Comparison of ENCODE assay signal across 1 cellular context in the genomic region with DNA sequence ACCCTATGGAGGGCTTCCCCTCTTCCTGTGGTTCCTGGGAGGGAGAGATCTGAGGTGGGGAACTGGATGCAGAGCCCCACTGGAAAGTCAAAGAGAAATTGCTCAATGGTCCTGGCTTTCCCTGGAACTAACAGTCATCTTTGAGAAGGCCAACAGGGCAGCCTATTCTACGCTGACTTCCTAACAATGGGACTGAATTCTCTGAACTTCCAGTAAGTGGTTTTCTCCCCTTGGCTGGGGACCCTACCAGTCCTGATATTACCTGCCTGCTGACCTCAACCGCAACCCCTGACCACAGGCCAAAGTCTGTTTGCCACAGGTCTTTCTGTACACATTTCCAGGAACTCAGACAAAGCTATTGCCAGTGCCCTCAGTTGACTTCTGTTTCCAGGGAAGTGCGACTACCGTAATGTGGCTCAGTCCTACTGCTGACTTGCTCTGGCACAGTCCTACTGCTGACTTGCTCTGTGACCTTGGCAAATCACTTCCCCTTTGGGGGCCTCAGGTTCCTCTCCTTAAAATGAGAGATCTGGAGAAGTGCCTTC.
TF ChIP-seq lines count a peak whose summit lies in the region.

No MANE protein-coding gene starts in this region.

TF ChIP-seq in HepG2, 621 proteins besides CTCF, POLR2A, EP300 and RAD21 (continued from another document and continues in another):
- TF ChIP-seq, protein P1, sequence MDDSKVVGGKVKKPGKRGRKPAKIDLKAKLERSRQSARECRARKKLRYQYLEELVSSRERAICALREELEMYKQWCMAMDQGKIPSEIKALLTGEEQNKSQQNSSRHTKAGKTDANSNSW (CRISPR knock-in tag; IDR thresholded peaks at IDR 0.05; ENCODE audit: borderline replicate concordance), result no peak
- TF ChIP-seq NCOA1 (CRISPR knock-in tag; IDR thresholded peaks at IDR 0.05) (peak; percentile 96), ZNF235 (CRISPR knock-in tag; IDR thresholded peaks at IDR 0.05; ENCODE audit: borderline replicate concordance) (no peak), CREB1 (IDR thresholded peaks at IDR 0.05) (peak; percentile 46; the same call in 1 of the 2 replicates), CREB1 (CRISPR knock-in tag; IDR thresholded peaks at IDR 0.05) (peak; percentile 88), ZNF333 (CRISPR knock-in tag; IDR thresholded peaks at IDR 0.05; ENCODE audit: borderline replicate concordance) (no peak), ATF7-NPFF (CRISPR knock-in tag; IDR thresholded peaks at IDR 0.05; ENCODE audit: low read depth) (peak; percentile 81; the same call in 1 of the 2 replicates), ZNF317 (CRISPR knock-in tag; IDR thresholded peaks at IDR 0.05) (peak; percentile 74), POLR2AphosphoS5 (IDR thresholded peaks at IDR 0.05; ENCODE audit: low read depth, low read length) (peak; percentile 47; the same call in 1 of the 2 replicates), KDM1A (CRISPR knock-in tag; IDR thresholded peaks at IDR 0.05) (peak; percentile 92), ZSCAN31 (CRISPR knock-in tag; IDR thresholded peaks at IDR 0.05; ENCODE audit: low read depth) (peak; percentile 65; the same call in 1 of the 2 replicates), ZNF549 (CRISPR knock-in tag; IDR thresholded peaks at IDR 0.05) (no peak), FOSL2 (CRISPR knock-in tag; IDR thresholded peaks at IDR 0.05) (peak; percentile 87), JUND (CRISPR knock-in tag; IDR thresholded peaks at IDR 0.05) (no peak; the same call in 1 of the 2 replicates), CENPT (CRISPR knock-in tag; IDR thresholded peaks at IDR 0.05; ENCODE audit: low read depth) (no peak), SOX5 (CRISPR knock-in tag; IDR thresholded peaks at IDR 0.05; ENCODE audit: borderline replicate concordance) (peak; percentile 97), HNRNPL (IDR thresholded peaks at IDR 0.05; ENCODE audit: low read depth, low read length) (no peak), ZNF577 (CRISPR knock-in tag; IDR thresholded peaks at IDR 0.05; ENCODE audit: borderline replicate concordance, low read depth) (no peak), TBX3 (IDR thresholded peaks at IDR 0.05; ENCODE audit: borderline replicate concordance) (peak; percentile 67; the same call in 1 of the 2 replicates), ZSCAN12 (CRISPR knock-in tag; IDR thresholded peaks at IDR 0.05) (no peak), HMGA1 (CRISPR knock-in tag; conservative IDR thresholded peaks at IDR 0.05) (no peak), FIP1L1 (IDR thresholded peaks at IDR 0.05; ENCODE audit: borderline replicate concordance, insufficient read depth, low read depth, low read length) (no peak), ZNF562 (CRISPR knock-in tag; IDR thresholded peaks at IDR 0.05; ENCODE audit: borderline replicate concordance) (no peak), TOE1 (CRISPR knock-in tag; IDR thresholded peaks at IDR 0.05) (no peak), SMYD3 (CRISPR knock-in tag; IDR thresholded peaks at IDR 0.05) (no peak), RFX5 (IDR thresholded peaks at IDR 0.05; ENCODE audit: low read depth, low read length) (no peak), ZNF292 (CRISPR knock-in tag; IDR thresholded peaks at IDR 0.05; ENCODE audit: borderline replicate concordance, low read depth) (peak; percentile 88; the same call in 1 of the 2 replicates)
- TF ChIP-seq, protein P2, sequence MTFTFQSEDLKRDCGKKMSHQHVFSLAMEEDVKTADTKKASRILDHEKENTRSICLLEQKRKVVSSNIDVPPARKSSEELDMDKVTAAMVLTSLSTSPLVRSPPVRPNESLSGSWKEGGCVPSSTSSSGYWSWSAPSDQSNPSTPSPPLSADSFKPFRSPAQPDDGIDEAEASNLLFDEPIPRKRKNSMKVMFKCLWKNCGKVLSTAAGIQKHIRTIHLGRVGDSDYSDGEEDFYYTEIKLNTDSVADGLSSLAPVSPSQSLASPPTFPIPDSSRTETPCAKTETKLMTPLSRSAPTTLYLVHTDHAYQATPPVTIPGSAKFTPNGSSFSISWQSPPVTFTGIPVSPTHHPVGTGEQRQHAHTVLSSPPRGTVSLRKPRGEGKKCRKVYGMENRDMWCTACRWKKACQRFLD (CRISPR knock-in tag; IDR thresholded peaks at IDR 0.05; ENCODE audit: borderline replicate concordance), result no peak
- TF ChIP-seq, protein P3, sequence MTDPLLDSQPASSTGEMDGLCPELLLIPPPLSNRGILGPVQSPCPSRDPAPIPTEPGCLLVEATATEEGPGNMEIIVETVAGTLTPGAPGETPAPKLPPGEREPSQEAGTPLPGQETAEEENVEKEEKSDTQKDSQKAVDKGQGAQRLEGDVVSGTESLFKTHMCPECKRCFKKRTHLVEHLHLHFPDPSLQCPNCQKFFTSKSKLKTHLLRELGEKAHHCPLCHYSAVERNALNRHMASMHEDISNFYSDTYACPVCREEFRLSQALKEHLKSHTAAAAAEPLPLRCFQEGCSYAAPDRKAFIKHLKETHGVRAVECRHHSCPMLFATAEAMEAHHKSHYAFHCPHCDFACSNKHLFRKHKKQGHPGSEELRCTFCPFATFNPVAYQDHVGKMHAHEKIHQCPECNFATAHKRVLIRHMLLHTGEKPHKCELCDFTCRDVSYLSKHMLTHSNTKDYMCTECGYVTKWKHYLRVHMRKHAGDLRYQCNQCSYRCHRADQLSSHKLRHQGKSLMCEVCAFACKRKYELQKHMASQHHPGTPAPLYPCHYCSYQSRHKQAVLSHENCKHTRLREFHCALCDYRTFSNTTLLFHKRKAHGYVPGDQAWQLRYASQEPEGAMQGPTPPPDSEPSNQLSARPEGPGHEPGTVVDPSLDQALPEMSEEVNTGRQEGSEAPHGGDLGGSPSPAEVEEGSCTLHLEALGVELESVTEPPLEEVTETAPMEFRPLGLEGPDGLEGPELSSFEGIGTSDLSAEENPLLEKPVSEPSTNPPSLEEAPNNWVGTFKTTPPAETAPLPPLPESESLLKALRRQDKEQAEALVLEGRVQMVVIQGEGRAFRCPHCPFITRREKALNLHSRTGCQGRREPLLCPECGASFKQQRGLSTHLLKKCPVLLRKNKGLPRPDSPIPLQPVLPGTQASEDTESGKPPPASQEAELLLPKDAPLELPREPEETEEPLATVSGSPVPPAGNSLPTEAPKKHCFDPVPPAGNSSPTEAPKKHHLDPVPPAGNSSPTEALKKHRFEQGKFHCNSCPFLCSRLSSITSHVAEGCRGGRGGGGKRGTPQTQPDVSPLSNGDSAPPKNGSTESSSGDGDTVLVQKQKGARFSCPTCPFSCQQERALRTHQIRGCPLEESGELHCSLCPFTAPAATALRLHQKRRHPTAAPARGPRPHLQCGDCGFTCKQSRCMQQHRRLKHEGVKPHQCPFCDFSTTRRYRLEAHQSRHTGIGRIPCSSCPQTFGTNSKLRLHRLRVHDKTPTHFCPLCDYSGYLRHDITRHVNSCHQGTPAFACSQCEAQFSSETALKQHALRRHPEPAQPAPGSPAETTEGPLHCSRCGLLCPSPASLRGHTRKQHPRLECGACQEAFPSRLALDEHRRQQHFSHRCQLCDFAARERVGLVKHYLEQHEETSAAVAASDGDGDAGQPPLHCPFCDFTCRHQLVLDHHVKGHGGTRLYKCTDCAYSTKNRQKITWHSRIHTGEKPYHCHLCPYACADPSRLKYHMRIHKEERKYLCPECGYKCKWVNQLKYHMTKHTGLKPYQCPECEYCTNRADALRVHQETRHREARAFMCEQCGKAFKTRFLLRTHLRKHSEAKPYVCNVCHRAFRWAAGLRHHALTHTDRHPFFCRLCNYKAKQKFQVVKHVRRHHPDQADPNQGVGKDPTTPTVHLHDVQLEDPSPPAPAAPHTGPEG (CRISPR knock-in tag; IDR thresholded peaks at IDR 0.05), result 0 out of 2 replicates have a peak, but pooled peaks have one; percentile 56
- TF ChIP-seq, protein P4, sequence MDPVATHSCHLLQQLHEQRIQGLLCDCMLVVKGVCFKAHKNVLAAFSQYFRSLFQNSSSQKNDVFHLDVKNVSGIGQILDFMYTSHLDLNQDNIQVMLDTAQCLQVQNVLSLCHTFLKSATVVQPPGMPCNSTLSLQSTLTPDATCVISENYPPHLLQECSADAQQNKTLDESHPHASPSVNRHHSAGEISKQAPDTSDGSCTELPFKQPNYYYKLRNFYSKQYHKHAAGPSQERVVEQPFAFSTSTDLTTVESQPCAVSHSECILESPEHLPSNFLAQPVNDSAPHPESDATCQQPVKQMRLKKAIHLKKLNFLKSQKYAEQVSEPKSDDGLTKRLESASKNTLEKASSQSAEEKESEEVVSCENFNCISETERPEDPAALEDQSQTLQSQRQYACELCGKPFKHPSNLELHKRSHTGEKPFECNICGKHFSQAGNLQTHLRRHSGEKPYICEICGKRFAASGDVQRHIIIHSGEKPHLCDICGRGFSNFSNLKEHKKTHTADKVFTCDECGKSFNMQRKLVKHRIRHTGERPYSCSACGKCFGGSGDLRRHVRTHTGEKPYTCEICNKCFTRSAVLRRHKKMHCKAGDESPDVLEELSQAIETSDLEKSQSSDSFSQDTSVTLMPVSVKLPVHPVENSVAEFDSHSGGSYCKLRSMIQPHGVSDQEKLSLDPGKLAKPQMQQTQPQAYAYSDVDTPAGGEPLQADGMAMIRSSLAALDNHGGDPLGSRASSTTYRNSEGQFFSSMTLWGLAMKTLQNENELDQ (CRISPR knock-in tag; IDR thresholded peaks at IDR 0.05; ENCODE audit: borderline replicate concordance), result no peak
- TF ChIP-seq, protein P5, sequence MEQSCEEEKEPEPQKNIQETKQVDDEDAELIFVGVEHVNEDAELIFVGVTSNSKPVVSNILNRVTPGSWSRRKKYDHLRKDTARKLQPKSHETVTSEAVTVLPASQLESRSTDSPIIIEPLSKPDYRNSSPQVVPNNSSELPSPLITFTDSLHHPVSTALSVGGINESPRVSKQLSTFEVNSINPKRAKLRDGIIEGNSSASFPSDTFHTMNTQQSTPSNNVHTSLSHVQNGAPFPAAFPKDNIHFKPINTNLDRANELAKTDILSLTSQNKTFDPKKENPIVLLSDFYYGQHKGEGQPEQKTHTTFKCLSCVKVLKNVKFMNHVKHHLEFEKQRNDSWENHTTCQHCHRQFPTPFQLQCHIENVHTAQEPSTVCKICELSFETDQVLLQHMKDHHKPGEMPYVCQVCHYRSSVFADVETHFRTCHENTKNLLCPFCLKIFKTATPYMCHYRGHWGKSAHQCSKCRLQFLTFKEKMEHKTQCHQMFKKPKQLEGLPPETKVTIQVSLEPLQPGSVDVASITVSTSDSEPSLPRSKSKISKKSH (CRISPR knock-in tag; IDR thresholded peaks at IDR 0.05; ENCODE audit: borderline replicate concordance), result no peak
- TF ChIP-seq, protein P6, sequence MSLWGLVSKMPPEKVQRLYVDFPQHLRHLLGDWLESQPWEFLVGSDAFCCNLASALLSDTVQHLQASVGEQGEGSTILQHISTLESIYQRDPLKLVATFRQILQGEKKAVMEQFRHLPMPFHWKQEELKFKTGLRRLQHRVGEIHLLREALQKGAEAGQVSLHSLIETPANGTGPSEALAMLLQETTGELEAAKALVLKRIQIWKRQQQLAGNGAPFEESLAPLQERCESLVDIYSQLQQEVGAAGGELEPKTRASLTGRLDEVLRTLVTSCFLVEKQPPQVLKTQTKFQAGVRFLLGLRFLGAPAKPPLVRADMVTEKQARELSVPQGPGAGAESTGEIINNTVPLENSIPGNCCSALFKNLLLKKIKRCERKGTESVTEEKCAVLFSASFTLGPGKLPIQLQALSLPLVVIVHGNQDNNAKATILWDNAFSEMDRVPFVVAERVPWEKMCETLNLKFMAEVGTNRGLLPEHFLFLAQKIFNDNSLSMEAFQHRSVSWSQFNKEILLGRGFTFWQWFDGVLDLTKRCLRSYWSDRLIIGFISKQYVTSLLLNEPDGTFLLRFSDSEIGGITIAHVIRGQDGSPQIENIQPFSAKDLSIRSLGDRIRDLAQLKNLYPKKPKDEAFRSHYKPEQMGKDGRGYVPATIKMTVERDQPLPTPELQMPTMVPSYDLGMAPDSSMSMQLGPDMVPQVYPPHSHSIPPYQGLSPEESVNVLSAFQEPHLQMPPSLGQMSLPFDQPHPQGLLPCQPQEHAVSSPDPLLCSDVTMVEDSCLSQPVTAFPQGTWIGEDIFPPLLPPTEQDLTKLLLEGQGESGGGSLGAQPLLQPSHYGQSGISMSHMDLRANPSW (CRISPR knock-in tag; IDR thresholded peaks at IDR 0.05; ENCODE audit: borderline replicate concordance), result no peak; the same call in 1 of the 2 replicates
- TF ChIP-seq, protein P7, sequence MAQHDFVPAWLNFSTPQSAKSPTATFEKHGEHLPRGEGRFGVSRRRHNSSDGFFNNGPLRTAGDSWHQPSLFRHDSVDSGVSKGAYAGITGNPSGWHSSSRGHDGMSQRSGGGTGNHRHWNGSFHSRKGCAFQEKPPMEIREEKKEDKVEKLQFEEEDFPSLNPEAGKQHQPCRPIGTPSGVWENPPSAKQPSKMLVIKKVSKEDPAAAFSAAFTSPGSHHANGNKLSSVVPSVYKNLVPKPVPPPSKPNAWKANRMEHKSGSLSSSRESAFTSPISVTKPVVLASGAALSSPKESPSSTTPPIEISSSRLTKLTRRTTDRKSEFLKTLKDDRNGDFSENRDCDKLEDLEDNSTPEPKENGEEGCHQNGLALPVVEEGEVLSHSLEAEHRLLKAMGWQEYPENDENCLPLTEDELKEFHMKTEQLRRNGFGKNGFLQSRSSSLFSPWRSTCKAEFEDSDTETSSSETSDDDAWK (CRISPR knock-in tag; IDR thresholded peaks at IDR 0.05), result no peak
- TF ChIP-seq, protein P8, sequence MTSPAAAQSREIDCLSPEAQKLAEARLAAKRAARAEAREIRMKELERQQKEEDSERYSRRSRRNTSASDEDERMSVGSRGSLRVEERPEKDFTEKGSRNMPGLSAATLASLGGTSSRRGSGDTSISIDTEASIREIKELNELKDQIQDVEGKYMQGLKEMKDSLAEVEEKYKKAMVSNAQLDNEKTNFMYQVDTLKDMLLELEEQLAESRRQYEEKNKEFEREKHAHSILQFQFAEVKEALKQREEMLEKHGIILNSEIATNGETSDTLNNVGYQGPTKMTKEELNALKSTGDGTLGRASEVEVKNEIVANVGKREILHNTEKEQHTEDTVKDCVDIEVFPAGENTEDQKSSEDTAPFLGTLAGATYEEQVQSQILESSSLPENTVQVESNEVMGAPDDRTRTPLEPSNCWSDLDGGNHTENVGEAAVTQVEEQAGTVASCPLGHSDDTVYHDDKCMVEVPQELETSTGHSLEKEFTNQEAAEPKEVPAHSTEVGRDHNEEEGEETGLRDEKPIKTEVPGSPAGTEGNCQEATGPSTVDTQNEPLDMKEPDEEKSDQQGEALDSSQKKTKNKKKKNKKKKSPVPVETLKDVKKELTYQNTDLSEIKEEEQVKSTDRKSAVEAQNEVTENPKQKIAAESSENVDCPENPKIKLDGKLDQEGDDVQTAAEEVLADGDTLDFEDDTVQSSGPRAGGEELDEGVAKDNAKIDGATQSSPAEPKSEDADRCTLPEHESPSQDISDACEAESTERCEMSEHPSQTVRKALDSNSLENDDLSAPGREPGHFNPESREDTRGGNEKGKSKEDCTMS (CRISPR knock-in tag; conservative IDR thresholded peaks at IDR 0.05), result no peak
- TF ChIP-seq, protein P9, sequence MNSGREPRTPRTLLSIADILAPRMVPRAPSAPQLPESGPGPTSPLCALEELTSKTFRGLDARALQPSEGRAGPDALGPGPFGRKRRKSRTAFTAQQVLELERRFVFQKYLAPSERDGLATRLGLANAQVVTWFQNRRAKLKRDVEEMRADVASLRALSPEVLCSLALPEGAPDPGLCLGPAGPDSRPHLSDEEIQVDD (CRISPR knock-in tag; IDR thresholded peaks at IDR 0.05; ENCODE audit: borderline replicate concordance), result no peak
